In the genomic region with DNA sequence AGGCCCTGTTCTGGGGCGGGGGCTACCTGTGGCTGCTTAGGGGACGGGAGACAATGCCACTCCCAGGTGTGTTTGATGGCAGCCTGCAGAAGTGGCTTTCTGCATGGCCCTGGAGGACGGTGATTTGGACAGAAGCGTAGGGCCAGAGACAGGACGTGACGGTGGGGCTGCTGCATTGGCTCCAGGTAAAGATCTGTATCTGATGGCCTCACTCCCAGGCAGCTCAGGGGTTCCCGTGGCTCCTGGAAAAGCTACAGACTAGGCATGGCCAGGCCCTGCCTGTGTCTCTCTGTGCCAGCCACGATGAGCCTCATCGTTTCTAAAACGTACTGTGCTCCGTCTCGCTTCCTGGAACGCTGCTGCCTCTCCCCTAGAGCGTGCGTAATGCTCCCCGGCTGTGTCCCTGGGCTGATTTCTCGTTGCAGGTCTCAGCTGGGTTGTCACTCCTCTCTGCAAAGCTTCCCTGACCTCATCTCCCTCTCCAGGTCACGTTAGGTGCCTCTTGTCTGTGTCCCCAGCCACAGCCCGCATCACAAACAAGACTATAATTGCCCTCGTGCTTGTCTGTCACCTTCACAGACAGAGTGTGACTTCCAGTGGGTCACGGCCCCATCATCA, we compare ENCODE assay signal across 13 cellular contexts. TPM values are rescaled to one million over a fixed set of nuclear protein-coding genes. Genes with fewer than 3 reads are reported as not detected.
DNase-seq lines count a peak whose midpoint lies in the region; TF ChIP-seq lines count a peak whose summit lies in the region.
"Had no signal": no experiment of that assay in that cellular context is flagged by ENCODE, and none has a peak within 500 bp of the region (broad histone marks: within the 10 kb centered on the region; RNA-seq: fewer than 3 reads in every experiment).

No MANE protein-coding gene starts in this region.

- no peaks in the 10 kb centered on the region for H3K9me2 ChIP-seq in hepatocyte (replicated peaks; ENCODE audit: insufficient read depth)

- H3K4me3 Mint-ChIP-seq in progenitor cell of endocrine pancreas (ENCODE audit: low read depth), result no peak overlapping the region
- H3K4me3 Mint-ChIP-seq: B cell, T-cell had no signal

- H3K4me2 ChIP-seq in hepatocyte, result no peak overlapping the region

- no peak overlapping the region for H3K4me3 ChIP-seq in hepatocyte

- 71% methylated on average over 21 of the region's 21 CpGs for WGBS in hepatocyte (ENCODE audit: low lambda C conversion rate, missing lambda C conversion rate)

- H3K79me2 ChIP-seq in hepatocyte, result peaks cover 99% of the 10 kb centered on the region

- no peaks in the 10 kb centered on the region for H3K9me3 ChIP-seq in hepatocyte (ENCODE audit: low read depth)

- no peaks in the 10 kb centered on the region for H3K9me3 Mint-ChIP-seq in progenitor cell of endocrine pancreas (ENCODE audit: low read depth)
- H3K9me3 Mint-ChIP-seq: T-cell had no signal

- H3K27me3 Mint-ChIP-seq in progenitor cell of endocrine pancreas, result no peaks in the 10 kb centered on the region
- H3K27me3 Mint-ChIP-seq: T-cell had no signal

- no peaks in the 10 kb centered on the region for H3K36me3 Mint-ChIP-seq in progenitor cell of endocrine pancreas (ENCODE audit: insufficient read depth)
- H3K36me3 Mint-ChIP-seq: T-cell had no signal

- H3K4me1 ChIP-seq in hepatocyte (ENCODE audit: insufficient read depth), result peaks cover 38% of the 10 kb centered on the region

- H2AFZ ChIP-seq in hepatocyte, result no peak overlapping the region

- H3K4me1 Mint-ChIP-seq in progenitor cell of endocrine pancreas (ENCODE audit: low read depth), result peaks cover 11% of the 10 kb centered on the region

- TF ChIP-seq CTCF in hepatocyte (IDR thresholded peaks at IDR 0.05; ENCODE audit: poor library complexity), result no peak
- no peak for TF ChIP-seq CTCF in progenitor cell of endocrine pancreas (IDR thresholded peaks at IDR 0.05; ENCODE audit: unreplicated experiment)

- H3K27ac Mint-ChIP-seq in progenitor cell of endocrine pancreas, result peak overlapping the region; percentile 60
- H3K27ac Mint-ChIP-seq: B cell, T-cell had no signal

- DNase-seq in C1 segment of cervical spinal cord (lab: John Stamatoyannopoulos, UW), result peak in 11 of 14 donors; percentile 11 to 79 (median 30)
- DNase-seq in hepatocyte (ENCODE audit: low spot score), result no peak
- DNase-seq in progenitor cell of endocrine pancreas (ENCODE audit: low spot score, unreplicated experiment), result no peak
- no peak for DNase-seq in activated effector memory CD4-positive, alpha-beta T cell treated with anti-CD3 and anti-CD28 coated beads, Interleukin-2, amount 50 U/mL, for 16 hours
- DNase-seq in activated CD4-positive, alpha-beta T cell treated with anti-CD3 and anti-CD28 coated beads, Interleukin-2, amount 50 U/mL, for 1 hour, result no peak
- DNase-seq in RKO (ENCODE audit: low spot score), result no peak
- DNase-seq in DMS 273 treated with DMSO at 0.1 percent for 48 hours (lab: John Stamatoyannopoulos, UW), result no peak
- DNase-seq: HCEC 1CT, kidney glomerular epithelial cell, NCI-H748 treated with DMSO at 0.1 percent for 48 hours, T-cell had no signal

- peak overlapping the region; percentile 77 for H3K27ac ChIP-seq in angular gyrus (ENCODE audit: low read depth, low read length)
- peak overlapping the region; percentile 61 for H3K27ac ChIP-seq in hepatocyte

- no peaks in the 10 kb centered on the region for H3K27me3 ChIP-seq in hepatocyte

- H4K20me1 ChIP-seq in hepatocyte (ENCODE audit: insufficient read depth, poor library complexity, severe bottlenecking), result peaks cover 75% of the 10 kb centered on the region

- H3K36me3 ChIP-seq in hepatocyte (replicated peaks; ENCODE audit: insufficient read depth, low read depth), result no peaks in the 10 kb centered on the region

RNA-seq across cellular contexts. Expression of gene GTF2IRD1, which starts 12.6 kb away (rescaled TPM):
- total RNA-seq in hepatocyte, result 27.8 and 34.9 TPM in 2 replicates
- polyA plus RNA-seq in hepatocyte, result 39.6 and 46.7 TPM in 2 replicates
- 52.6 and 60.7 TPM in 2 replicates for total RNA-seq in progenitor cell of endocrine pancreas

Comparison
In these comparisons a context has a peak if more than half of its experiments do, and no peak if none do; other contexts are left out.
1. DNase-seq: peak in C1 segment of cervical spinal cord (11 of 14); none in hepatocyte (single experiment), progenitor cell of endocrine pancreas (single experiment), activated effector memory CD4-positive, alpha-beta T cell treated with anti-CD3 and anti-CD28 coated beads, Interleukin-2, amount 50 U/mL, for 16 hours (single experiment), activated CD4-positive, alpha-beta T cell treated with anti-CD3 and anti-CD28 coated beads, Interleukin-2, amount 50 U/mL, for 1 hour (single experiment), RKO (single experiment) and DMS 273 treated with DMSO at 0.1 percent for 48 hours (single experiment).